In the genomic region with DNA sequence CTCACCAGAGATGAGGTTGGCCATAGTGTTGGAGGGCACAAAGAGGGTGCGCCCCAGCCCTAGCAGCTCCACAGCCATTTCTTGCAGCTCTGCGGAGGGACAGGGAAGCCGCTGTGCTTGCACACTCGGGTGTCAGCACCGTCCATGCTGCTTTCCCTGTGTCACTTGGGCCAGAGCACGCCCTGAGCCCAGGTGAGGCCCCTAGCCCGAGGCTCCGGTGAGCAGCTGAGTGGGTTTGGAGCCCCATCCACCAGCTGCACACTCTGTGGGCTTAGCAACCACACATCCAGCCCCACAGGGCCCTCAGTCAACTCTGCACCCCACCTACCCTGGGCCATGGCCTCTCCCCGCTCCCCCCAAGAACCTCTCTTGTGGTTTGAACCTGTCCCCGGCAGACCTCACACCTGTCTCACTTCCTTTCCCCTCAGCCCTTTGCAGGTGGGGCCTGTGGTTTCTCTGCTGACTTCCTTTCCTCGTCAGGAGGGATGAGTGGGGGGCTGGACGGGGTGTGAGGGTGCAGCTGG, we compare ENCODE assay signal across 1 cellular context.
TF ChIP-seq lines count a peak whose summit lies in the region.

No MANE protein-coding gene starts in this region.

TF ChIP-seq in GM12878, 131 proteins besides CTCF, POLR2A, EP300 and RAD21 (continued from another document and continues in another):
- TF ChIP-seq, protein P1, sequence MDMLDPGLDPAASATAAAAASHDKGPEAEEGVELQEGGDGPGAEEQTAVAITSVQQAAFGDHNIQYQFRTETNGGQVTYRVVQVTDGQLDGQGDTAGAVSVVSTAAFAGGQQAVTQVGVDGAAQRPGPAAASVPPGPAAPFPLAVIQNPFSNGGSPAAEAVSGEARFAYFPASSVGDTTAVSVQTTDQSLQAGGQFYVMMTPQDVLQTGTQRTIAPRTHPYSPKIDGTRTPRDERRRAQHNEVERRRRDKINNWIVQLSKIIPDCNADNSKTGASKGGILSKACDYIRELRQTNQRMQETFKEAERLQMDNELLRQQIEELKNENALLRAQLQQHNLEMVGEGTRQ (IDR thresholded peaks at IDR 0.05; ENCODE audit: borderline replicate concordance, low read depth, low read length): no peak
- TF ChIP-seq ZNF207 (IDR thresholded peaks at IDR 0.05; ENCODE audit: borderline replicate concordance): no peak
- no peak for TF ChIP-seq SREBF1 (IDR thresholded peaks at IDR 0.05; ENCODE audit: low read length)
- TF ChIP-seq MYB (IDR thresholded peaks at IDR 0.05; ENCODE audit: borderline replicate concordance, low read depth, low read length): no peak
- TF ChIP-seq, protein P2, sequence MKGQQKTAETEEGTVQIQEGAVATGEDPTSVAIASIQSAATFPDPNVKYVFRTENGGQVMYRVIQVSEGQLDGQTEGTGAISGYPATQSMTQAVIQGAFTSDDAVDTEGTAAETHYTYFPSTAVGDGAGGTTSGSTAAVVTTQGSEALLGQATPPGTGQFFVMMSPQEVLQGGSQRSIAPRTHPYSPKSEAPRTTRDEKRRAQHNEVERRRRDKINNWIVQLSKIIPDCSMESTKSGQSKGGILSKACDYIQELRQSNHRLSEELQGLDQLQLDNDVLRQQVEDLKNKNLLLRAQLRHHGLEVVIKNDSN (IDR thresholded peaks at IDR 0.05; ENCODE audit: borderline replicate concordance, extremely low read length, insufficient read depth, low read depth, low read length): no peak
- no peak for TF ChIP-seq NR2C2 (IDR thresholded peaks at IDR 0.05; ENCODE audit: borderline replicate concordance, control insufficient read depth, insufficient read length, low read depth)
- TF ChIP-seq, protein P3, sequence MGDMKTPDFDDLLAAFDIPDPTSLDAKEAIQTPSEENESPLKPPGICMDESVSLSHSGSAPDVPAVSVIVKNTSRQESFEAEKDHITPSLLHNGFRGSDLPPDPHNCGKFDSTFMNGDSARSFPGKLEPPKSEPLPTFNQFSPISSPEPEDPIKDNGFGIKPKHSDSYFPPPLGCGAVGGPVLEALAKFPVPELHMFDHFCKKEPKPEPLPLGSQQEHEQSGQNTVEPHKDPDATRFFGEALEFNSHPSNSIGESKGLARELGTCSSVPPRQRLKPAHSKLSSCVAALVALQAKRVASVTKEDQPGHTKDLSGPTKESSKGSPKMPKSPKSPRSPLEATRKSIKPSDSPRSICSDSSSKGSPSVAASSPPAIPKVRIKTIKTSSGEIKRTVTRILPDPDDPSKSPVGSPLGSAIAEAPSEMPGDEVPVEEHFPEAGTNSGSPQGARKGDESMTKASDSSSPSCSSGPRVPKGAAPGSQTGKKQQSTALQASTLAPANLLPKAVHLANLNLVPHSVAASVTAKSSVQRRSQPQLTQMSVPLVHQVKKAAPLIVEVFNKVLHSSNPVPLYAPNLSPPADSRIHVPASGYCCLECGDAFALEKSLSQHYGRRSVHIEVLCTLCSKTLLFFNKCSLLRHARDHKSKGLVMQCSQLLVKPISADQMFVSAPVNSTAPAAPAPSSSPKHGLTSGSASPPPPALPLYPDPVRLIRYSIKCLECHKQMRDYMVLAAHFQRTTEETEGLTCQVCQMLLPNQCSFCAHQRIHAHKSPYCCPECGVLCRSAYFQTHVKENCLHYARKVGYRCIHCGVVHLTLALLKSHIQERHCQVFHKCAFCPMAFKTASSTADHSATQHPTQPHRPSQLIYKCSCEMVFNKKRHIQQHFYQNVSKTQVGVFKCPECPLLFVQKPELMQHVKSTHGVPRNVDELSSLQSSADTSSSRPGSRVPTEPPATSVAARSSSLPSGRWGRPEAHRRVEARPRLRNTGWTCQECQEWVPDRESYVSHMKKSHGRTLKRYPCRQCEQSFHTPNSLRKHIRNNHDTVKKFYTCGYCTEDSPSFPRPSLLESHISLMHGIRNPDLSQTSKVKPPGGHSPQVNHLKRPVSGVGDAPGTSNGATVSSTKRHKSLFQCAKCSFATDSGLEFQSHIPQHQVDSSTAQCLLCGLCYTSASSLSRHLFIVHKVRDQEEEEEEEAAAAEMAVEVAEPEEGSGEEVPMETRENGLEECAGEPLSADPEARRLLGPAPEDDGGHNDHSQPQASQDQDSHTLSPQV (IDR thresholded peaks at IDR 0.05): no peak
- TF ChIP-seq YBX1 (IDR thresholded peaks at IDR 0.05): no peak
- no peak for TF ChIP-seq ESRRA (IDR thresholded peaks at IDR 0.05; ENCODE audit: low read length)
- TF ChIP-seq, protein P4, sequence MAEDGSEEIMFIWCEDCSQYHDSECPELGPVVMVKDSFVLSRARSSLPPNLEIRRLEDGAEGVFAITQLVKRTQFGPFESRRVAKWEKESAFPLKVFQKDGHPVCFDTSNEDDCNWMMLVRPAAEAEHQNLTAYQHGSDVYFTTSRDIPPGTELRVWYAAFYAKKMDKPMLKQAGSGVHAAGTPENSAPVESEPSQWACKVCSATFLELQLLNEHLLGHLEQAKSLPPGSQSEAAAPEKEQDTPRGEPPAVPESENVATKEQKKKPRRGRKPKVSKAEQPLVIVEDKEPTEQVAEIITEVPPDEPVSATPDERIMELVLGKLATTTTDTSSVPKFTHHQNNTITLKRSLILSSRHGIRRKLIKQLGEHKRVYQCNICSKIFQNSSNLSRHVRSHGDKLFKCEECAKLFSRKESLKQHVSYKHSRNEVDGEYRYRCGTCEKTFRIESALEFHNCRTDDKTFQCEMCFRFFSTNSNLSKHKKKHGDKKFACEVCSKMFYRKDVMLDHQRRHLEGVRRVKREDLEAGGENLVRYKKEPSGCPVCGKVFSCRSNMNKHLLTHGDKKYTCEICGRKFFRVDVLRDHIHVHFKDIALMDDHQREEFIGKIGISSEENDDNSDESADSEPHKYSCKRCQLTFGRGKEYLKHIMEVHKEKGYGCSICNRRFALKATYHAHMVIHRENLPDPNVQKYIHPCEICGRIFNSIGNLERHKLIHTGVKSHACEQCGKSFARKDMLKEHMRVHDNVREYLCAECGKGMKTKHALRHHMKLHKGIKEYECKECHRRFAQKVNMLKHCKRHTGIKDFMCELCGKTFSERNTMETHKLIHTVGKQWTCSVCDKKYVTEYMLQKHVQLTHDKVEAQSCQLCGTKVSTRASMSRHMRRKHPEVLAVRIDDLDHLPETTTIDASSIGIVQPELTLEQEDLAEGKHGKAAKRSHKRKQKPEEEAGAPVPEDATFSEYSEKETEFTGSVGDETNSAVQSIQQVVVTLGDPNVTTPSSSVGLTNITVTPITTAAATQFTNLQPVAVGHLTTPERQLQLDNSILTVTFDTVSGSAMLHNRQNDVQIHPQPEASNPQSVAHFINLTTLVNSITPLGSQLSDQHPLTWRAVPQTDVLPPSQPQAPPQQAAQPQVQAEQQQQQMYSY (CRISPR knock-in tag; IDR thresholded peaks at IDR 0.05): no peak
- TF ChIP-seq TCF12 (IDR thresholded peaks at IDR 0.05; ENCODE audit: low read depth, low read length): peak; percentile 81
- TF ChIP-seq BCLAF1 (IDR thresholded peaks at IDR 0.05): no peak
- TF ChIP-seq ZNF24 (IDR thresholded peaks at IDR 0.05): no peak
- TF ChIP-seq, protein P5, sequence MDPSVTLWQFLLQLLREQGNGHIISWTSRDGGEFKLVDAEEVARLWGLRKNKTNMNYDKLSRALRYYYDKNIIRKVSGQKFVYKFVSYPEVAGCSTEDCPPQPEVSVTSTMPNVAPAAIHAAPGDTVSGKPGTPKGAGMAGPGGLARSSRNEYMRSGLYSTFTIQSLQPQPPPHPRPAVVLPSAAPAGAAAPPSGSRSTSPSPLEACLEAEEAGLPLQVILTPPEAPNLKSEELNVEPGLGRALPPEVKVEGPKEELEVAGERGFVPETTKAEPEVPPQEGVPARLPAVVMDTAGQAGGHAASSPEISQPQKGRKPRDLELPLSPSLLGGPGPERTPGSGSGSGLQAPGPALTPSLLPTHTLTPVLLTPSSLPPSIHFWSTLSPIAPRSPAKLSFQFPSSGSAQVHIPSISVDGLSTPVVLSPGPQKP (IDR thresholded peaks at IDR 0.05; ENCODE audit: low read depth, low read length): no peak
- TF ChIP-seq SP1 (IDR thresholded peaks at IDR 0.05; ENCODE audit: low read depth, low read length): no peak
- TF ChIP-seq KAT2A (conservative IDR thresholded peaks at IDR 0.05; ENCODE audit: control insufficient read depth, low read depth, low read length): no peak
- no peak for TF ChIP-seq TCF7 (IDR thresholded peaks at IDR 0.05; ENCODE audit: borderline replicate concordance)
- TF ChIP-seq, protein P6, sequence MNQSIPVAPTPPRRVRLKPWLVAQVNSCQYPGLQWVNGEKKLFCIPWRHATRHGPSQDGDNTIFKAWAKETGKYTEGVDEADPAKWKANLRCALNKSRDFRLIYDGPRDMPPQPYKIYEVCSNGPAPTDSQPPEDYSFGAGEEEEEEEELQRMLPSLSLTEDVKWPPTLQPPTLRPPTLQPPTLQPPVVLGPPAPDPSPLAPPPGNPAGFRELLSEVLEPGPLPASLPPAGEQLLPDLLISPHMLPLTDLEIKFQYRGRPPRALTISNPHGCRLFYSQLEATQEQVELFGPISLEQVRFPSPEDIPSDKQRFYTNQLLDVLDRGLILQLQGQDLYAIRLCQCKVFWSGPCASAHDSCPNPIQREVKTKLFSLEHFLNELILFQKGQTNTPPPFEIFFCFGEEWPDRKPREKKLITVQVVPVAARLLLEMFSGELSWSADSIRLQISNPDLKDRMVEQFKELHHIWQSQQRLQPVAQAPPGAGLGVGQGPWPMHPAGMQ (IDR thresholded peaks at IDR 0.05; ENCODE audit: borderline replicate concordance): no peak
- TF ChIP-seq FOS (IDR thresholded peaks at IDR 0.05; ENCODE audit: borderline replicate concordance, extremely low read depth, insufficient read length): no peak
- no peak for TF ChIP-seq MEF2B (IDR thresholded peaks at IDR 0.05; ENCODE audit: partially characterized antibody, poor library complexity, severe bottlenecking)
- no peak for TF ChIP-seq EGR1 (IDR thresholded peaks at IDR 0.05; ENCODE audit: borderline replicate concordance in 1 of 2, low read depth in 2 of 2, low read length in 2 of 2)
- no peak for TF ChIP-seq EZH2 (IDR thresholded peaks at IDR 0.05; ENCODE audit: borderline replicate concordance, control insufficient read depth, low read depth, low read length)
- no peak for TF ChIP-seq E4F1 (IDR thresholded peaks at IDR 0.05; ENCODE audit: borderline replicate concordance, partially characterized antibody)
- no peak for TF ChIP-seq NFIC (IDR thresholded peaks at IDR 0.05; ENCODE audit: low read depth, low read length)
- TF ChIP-seq MLLT1 (IDR thresholded peaks at IDR 0.05): no peak
- no peak for TF ChIP-seq ZBTB4 (CRISPR knock-in tag; IDR thresholded peaks at IDR 0.05)
